Comparison of ENCODE assay signal across 2 cellular contexts in genomic region chrX:30948626-30949025, GRCh38.
TF ChIP-seq lines count a peak whose summit lies in the region.

No MANE protein-coding gene starts in this region.

TF ChIP-seq in WTC11, 78 proteins besides CTCF, POLR2A, EP300 and RAD21:
- TF ChIP-seq USF2 (CRISPR knock-in tag; IDR thresholded peaks at IDR 0.05): peak; percentile 43
- TF ChIP-seq NFATC4 (CRISPR knock-in tag; IDR thresholded peaks at IDR 0.05): no peak
- no peak for TF ChIP-seq ZNF425 (CRISPR knock-in tag; conservative IDR thresholded peaks at IDR 0.05)

TF ChIP-seq in K562, 482 proteins besides CTCF, POLR2A, EP300 and RAD21:
- TF ChIP-seq ZNF589 (CRISPR knock-in tag; IDR thresholded peaks at IDR 0.05; ENCODE audit: low read depth) (no peak), AFF1 (IDR thresholded peaks at IDR 0.05; ENCODE audit: low read depth in 1 of 2, partially characterized antibody in 2 of 2) (no peak), POLR2AphosphoS5 (IDR thresholded peaks at IDR 0.05; ENCODE audit: control insufficient read depth, insufficient read depth, low read depth, low read length) (no peak), USF1 (CRISPR knock-in tag; IDR thresholded peaks at IDR 0.05) (peak; percentile 66), MITF (IDR thresholded peaks at IDR 0.05) (no peak), NFE2 (IDR thresholded peaks at IDR 0.05; ENCODE audit: low read depth) (no peak), USF2 (CRISPR knock-in tag; IDR thresholded peaks at IDR 0.05) (peak; percentile 74), RAD51 (IDR thresholded peaks at IDR 0.05; ENCODE audit: borderline replicate concordance, low read depth) (peak; percentile 65; the same call in 1 of the 2 replicates), FIP1L1 (IDR thresholded peaks at IDR 0.05; ENCODE audit: low read depth, low read length, poor library complexity, severe bottlenecking) (no peak)
